In the genomic region with DNA sequence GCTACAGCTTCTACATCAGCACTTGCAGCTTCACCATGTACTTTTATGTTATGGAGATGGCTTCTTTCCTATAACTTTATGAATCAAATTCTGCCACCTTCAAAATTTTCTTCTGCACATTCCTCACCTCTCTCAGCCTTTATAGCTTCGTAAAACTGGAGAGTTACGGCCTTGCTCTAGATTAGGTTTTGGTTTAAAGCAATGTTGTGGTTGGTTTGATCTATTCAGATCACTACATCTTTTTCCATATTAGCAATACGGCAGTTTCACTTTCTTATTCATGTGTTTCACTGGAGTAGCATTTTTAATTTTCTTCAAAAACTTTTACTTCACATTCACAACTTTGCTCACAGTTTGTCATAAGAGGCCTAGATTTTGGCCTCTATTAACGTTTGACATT, we compare ENCODE assay signal across 17 cellular contexts.
DNase-seq lines count a peak whose midpoint lies in the region; ATAC-seq, FAIRE-seq and TF ChIP-seq lines count a peak whose summit lies in the region.
"Had no signal": no experiment of that assay in that cellular context is flagged by ENCODE, and none has a peak within 500 bp of the region (broad histone marks: within the 10 kb centered on the region; RNA-seq: fewer than 3 reads in every experiment).

No MANE protein-coding gene starts in this region.

- DNase-seq in activated CD8-positive, alpha-beta T cell treated with anti-CD3 and anti-CD28 coated beads for 36 hours, result no peak
- DNase-seq in pons (ENCODE audit: low spot score) (no peak), frontal cortex (ENCODE audit: low spot score in 2 of 2) (no peak), amygdala (lab: John Stamatoyannopoulos, UW) (no peak), NCI-H1417 treated with DMSO at 0.1 percent for 48 hours (lab: John Stamatoyannopoulos, UW) (no peak)
- DNase-seq: DMS53, NCI-H1092, NCI-H446 treated with DMSO at 0.1 percent for 48 hours, right lobe of liver had no signal

- ATAC-seq in GM18499 (IDR thresholded peaks at IDR 0.05; ENCODE audit: insufficient read depth, unreplicated experiment) (peak; percentile 95), GM18909 (IDR thresholded peaks at IDR 0.05; ENCODE audit: poor library complexity, unreplicated experiment) (peak; percentile 71), HG02884 (IDR thresholded peaks at IDR 0.05; ENCODE audit: unreplicated experiment) (peak; percentile 68)
- peak; percentile 91 for ATAC-seq in activated CD8-positive, alpha-beta T cell treated with anti-CD3 and anti-CD28 coated beads for 36 hours
- ATAC-seq: right lobe of liver had no signal

- FAIRE-seq in frontal cortex (lab: Jason Lieb, UNC), result no peak
- FAIRE-seq: astrocyte, GM19239 had no signal

- no peaks in the 10 kb centered on the region for H3K36me3 Mint-ChIP-seq in activated CD8-positive, alpha-beta T cell treated with anti-CD3 and anti-CD28 coated beads for 36 hours (ENCODE audit: low read depth)
- H3K36me3 Mint-ChIP-seq: IgD-negative memory B cell, neural progenitor cell, type B pancreatic cell had no signal

- POLR2A ChIA-PET in activated CD8-positive, alpha-beta T cell treated with anti-CD3 and anti-CD28 coated beads for 36 hours (lab: Charles Lee), result no interaction called here

- no peaks in the 10 kb centered on the region for H3K27me3 Mint-ChIP-seq in activated CD8-positive, alpha-beta T cell treated with anti-CD3 and anti-CD28 coated beads for 36 hours
- H3K27me3 Mint-ChIP-seq: type B pancreatic cell had no signal

- H3K9me3 Mint-ChIP-seq in activated CD8-positive, alpha-beta T cell treated with anti-CD3 and anti-CD28 coated beads for 36 hours, result no peaks in the 10 kb centered on the region
- H3K9me3 Mint-ChIP-seq: type B pancreatic cell had no signal

- CTCF ChIA-PET in activated CD8-positive, alpha-beta T cell treated with anti-CD3 and anti-CD28 coated beads for 36 hours (lab: Charles Lee), result interaction anchor here (0.9 to 1.5 kb wide), 3 partner anchors 14 to 559 kb away, joined by 3 to 6 read pairs (median 3); no protein-coding TSS in a partner anchor

- TF ChIP-seq CTCF in activated CD8-positive, alpha-beta T cell treated with anti-CD3 and anti-CD28 coated beads for 36 hours (IDR thresholded peaks at IDR 0.05), result no peak

- intact Hi-C loops in activated CD8-positive, alpha-beta T cell treated with anti-CD3 and anti-CD28 coated beads for 36 hours (cut with micrococcal nuclease), result no loop called here

- H3K4me1 Mint-ChIP-seq in activated CD8-positive, alpha-beta T cell treated with anti-CD3 and anti-CD28 coated beads for 36 hours (ENCODE audit: low read depth), result peaks cover 16% of the 10 kb centered on the region
- H3K4me1 Mint-ChIP-seq: neural progenitor cell had no signal

- peak overlapping the region; percentile 16 for H3K27ac Mint-ChIP-seq in activated CD8-positive, alpha-beta T cell treated with anti-CD3 and anti-CD28 coated beads for 36 hours
- H3K27ac Mint-ChIP-seq: IgD-negative memory B cell, neural progenitor cell, type B pancreatic cell had no signal

- no peak overlapping the region for H3K4me3 Mint-ChIP-seq in activated CD8-positive, alpha-beta T cell treated with anti-CD3 and anti-CD28 coated beads for 36 hours
- H3K4me3 Mint-ChIP-seq: IgD-negative memory B cell, neural progenitor cell, type B pancreatic cell had no signal
